ENCODE assay signal across 23 cellular contexts in the genomic region with DNA sequence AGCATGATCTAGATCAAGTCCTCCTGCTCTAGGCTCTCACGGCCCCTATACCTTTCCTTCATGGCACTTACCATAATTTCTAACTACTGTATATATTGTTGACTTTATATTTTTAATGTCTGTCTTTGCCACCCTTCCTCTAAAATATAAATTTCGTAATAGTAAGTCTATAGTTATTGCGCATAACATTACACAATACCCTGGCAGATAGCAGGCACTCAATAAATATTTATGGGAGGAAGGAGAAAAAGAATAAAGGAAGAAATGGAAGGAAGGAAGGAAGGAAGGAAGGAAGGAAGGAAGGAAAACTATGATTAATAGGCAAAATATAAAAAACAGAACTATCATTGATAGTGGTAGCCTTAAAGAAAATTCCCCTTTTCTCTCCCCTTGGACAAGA.
"Had no signal": no experiment of that assay in that cellular context is flagged by ENCODE, and none has a peak within 500 bp of the region (broad histone marks: within the 10 kb centered on the region; RNA-seq: fewer than 3 reads in every experiment).

No MANE protein-coding gene starts in this region.

- ATAC-seq: left colon; left lung; natural killer cell; sciatic nerve; stimulated activated effector memory CD8-positive, alpha-beta T cell treated with anti-CD3 and anti-CD28 coated beads, Interleukin-12 subunit alpha, Interleukin-12 subunit beta, amount 100 ng/mL, for 72 hours; upper lobe of right lung had no signal

- H3K36me3 Mint-ChIP-seq: mesothelial cell of epicardium; naive B cell; natural killer cell; neural progenitor cell; stimulated activated effector memory CD8-positive, alpha-beta T cell treated with anti-CD3 and anti-CD28 coated beads, Interleukin-12 subunit alpha, Interleukin-12 subunit beta, amount 100 ng/mL, for 72 hours had no signal

- H3K4me1 Mint-ChIP-seq: immature natural killer cell; mesothelial cell of epicardium; naive B cell; natural killer cell; stimulated activated effector memory CD8-positive, alpha-beta T cell treated with anti-CD3 and anti-CD28 coated beads, Interleukin-12 subunit alpha, Interleukin-12 subunit beta, amount 100 ng/mL, for 72 hours had no signal

- DNase-seq: hypothalamus; immature natural killer cell; kidney; left colon; left lung; mesendoderm; naive B cell; natural killer cell; nephron progenitor cell; ovary; stimulated activated CD4-positive, alpha-beta T cell treated with anti-CD3 and anti-CD28 coated beads, Interleukin-12 subunit alpha, Interleukin-12 subunit beta, amount 100 ng/mL, for 4 hours; stimulated activated CD4-positive, alpha-beta T cell treated with anti-CD3 and anti-CD28 coated beads, Interleukin-15, amount 100 ng/mL, for 24 hours; stimulated activated CD4-positive, alpha-beta T cell treated with anti-CD3 and anti-CD28 coated beads, Interleukin-4, amount 100 ng/mL, for 24 hours; stimulated activated naive CD4-positive, alpha-beta T cell; tibial artery; trophoblast cell; upper lobe of right lung had no signal

- H3K4me3 Mint-ChIP-seq: immature natural killer cell; mesothelial cell of epicardium; naive B cell; natural killer cell; nephron progenitor cell; neural progenitor cell; stimulated activated effector memory CD8-positive, alpha-beta T cell treated with anti-CD3 and anti-CD28 coated beads, Interleukin-12 subunit alpha, Interleukin-12 subunit beta, amount 100 ng/mL, for 72 hours; stimulated activated naive CD8-positive, alpha-beta T cell treated with anti-CD3 and anti-CD28 coated beads, Interleukin-15, Interleukin-2, amounts not matched to agents 100 ng/mL and 50 ng/mL, for 24 hours had no signal

- H3K27ac Mint-ChIP-seq: immature natural killer cell; mesothelial cell of epicardium; natural killer cell; nephron progenitor cell; neural progenitor cell; stimulated activated effector memory CD8-positive, alpha-beta T cell treated with anti-CD3 and anti-CD28 coated beads, Interleukin-12 subunit alpha, Interleukin-12 subunit beta, amount 100 ng/mL, for 72 hours; stimulated activated naive CD8-positive, alpha-beta T cell treated with anti-CD3 and anti-CD28 coated beads, Interleukin-15, Interleukin-2, amounts not matched to agents 100 ng/mL and 50 ng/mL, for 24 hours had no signal

- H3K27me3 Mint-ChIP-seq: progenitor cell of endocrine pancreas had no signal

- H3K9me3 Mint-ChIP-seq: natural killer cell; stimulated activated effector memory CD8-positive, alpha-beta T cell treated with anti-CD3 and anti-CD28 coated beads, Interleukin-12 subunit alpha, Interleukin-12 subunit beta, amount 100 ng/mL, for 72 hours; stimulated activated naive CD8-positive, alpha-beta T cell treated with anti-CD3 and anti-CD28 coated beads, Interleukin-15, Interleukin-2, amounts not matched to agents 100 ng/mL and 50 ng/mL, for 24 hours had no signal
